Comparison of ENCODE assay signal across 8 cellular contexts in genomic region chr16:1308977-1309885, GRCh38. TPM values are rescaled to one million over a fixed set of nuclear protein-coding genes. Genes with fewer than 3 reads are reported as not detected.
DNase-seq lines count a peak whose midpoint lies in the region; ATAC-seq, FAIRE-seq and TF ChIP-seq lines count a peak whose summit lies in the region.

Gene UBE2I (plus strand): TSS chr16:1309636. CDS start chr16:1314031, 4,395 bp downstream.

- peaks cover 63% of the 10 kb centered on the region for H3K4me1 Mint-ChIP-seq in activated naive CD8-positive, alpha-beta T cell treated with anti-CD3 and anti-CD28 coated beads, Interleukin-2, amount 50 U/mL, for 24 hours

- 1% methylated on average over 45 to 117 of the region's 117 CpGs for WGBS in pancreas, 2 donors
- no CpG with 5 or more reads among the region's 117 CpGs for WGBS in thyroid gland, 2 donors

- H3K4me3 ChIP-seq in GM12865 (ENCODE audit: low read depth, low read length) (peak within 1 kb of the TSS; percentile 93), pancreas (peak within 1 kb of the TSS; percentile 57 to 74 (median 72)), thyroid gland (replicated peaks in 1 of 3) (peak within 1 kb of the TSS in 2 of 3 donors; percentile 79 to 87)

- H3K9me3 ChIP-seq in pancreas, result no peaks in the 10 kb centered on the region
- no peaks in the 10 kb centered on the region for H3K9me3 ChIP-seq in thyroid gland

- TF ChIP-seq POLR2A in thyroid gland (IDR thresholded peaks at IDR 0.05), result peak in 1 of 2 donors; percentile 67

- peaks cover 15% of the 10 kb centered on the region for H3K36me3 Mint-ChIP-seq in activated naive CD8-positive, alpha-beta T cell treated with anti-CD3 and anti-CD28 coated beads, Interleukin-2, amount 50 U/mL, for 24 hours (ENCODE audit: low read depth)

- no peaks in the 10 kb centered on the region for H3K27me3 Mint-ChIP-seq in activated naive CD8-positive, alpha-beta T cell treated with anti-CD3 and anti-CD28 coated beads, Interleukin-2, amount 50 U/mL, for 24 hours

- ATAC-seq in HG02763 (IDR thresholded peaks at IDR 0.05; ENCODE audit: unreplicated experiment) (peak; percentile 65), Right ventricle myocardium superior (ENCODE audit: poor library complexity) (peak; percentile 88), pancreas (peak; percentile 87 to 93 (median 90))
- ATAC-seq in activated naive CD8-positive, alpha-beta T cell treated with anti-CD3 and anti-CD28 coated beads, Interleukin-2, amount 50 U/mL, for 24 hours, result peak; percentile 66

- H3K4me1 ChIP-seq in pancreas (peaks cover 8 to 16% (median 15%) of the 10 kb centered on the region in 3 donors), thyroid gland (peaks cover 18 to 21% of the 10 kb centered on the region in 2 donors)

- peak; percentile 13 for FAIRE-seq in pancreas (lab: Jason Lieb, UNC)

- H3K9me3 Mint-ChIP-seq in activated naive CD8-positive, alpha-beta T cell treated with anti-CD3 and anti-CD28 coated beads, Interleukin-2, amount 50 U/mL, for 24 hours, result no peaks in the 10 kb centered on the region

- peak within 1 kb of the TSS; percentile 99 for H3K27ac Mint-ChIP-seq in activated naive CD8-positive, alpha-beta T cell treated with anti-CD3 and anti-CD28 coated beads, Interleukin-2, amount 50 U/mL, for 24 hours

- no peak for TF ChIP-seq CTCF in GM12865 (IDR thresholded peaks at IDR 0.05; ENCODE audit: insufficient read depth, low read depth, low read length, missing control alignments)
- TF ChIP-seq CTCF in pancreas (IDR thresholded peaks at IDR 0.05), result no peak
- TF ChIP-seq CTCF in thyroid gland (IDR thresholded peaks at IDR 0.05), result no peak

- DNase-seq in GM12865 (ENCODE audit: low read depth) (peak; percentile 99), NCI-H1436 (lab: John Stamatoyannopoulos, UW) (peak; percentile 96), T follicular helper cell (ENCODE audit: low read depth) (peak; percentile 94), Right ventricle myocardium superior (peak; percentile 96), pancreas (peak; percentile 91 to 98 (median 96)), thyroid gland (peak; percentile 97)
- peak; percentile 98 for DNase-seq in activated naive CD8-positive, alpha-beta T cell treated with anti-CD3 and anti-CD28 coated beads, Interleukin-2, amount 50 U/mL, for 24 hours

- peak within 1 kb of the TSS; percentile 93 to 99 (median 98) for H3K27ac ChIP-seq in pancreas
- peak within 1 kb of the TSS; percentile 98 to 100 (median 99) for H3K27ac ChIP-seq in thyroid gland

- peak within 1 kb of the TSS; percentile 99 for H3K4me3 Mint-ChIP-seq in activated naive CD8-positive, alpha-beta T cell treated with anti-CD3 and anti-CD28 coated beads, Interleukin-2, amount 50 U/mL, for 24 hours

- peaks cover 0 to 6% (median under 1%) of the 10 kb centered on the region in 3 donors for H3K36me3 ChIP-seq in pancreas
- H3K36me3 ChIP-seq in thyroid gland, result peaks cover 4 to 5% of the 10 kb centered on the region in 2 donors

- H3K27me3 ChIP-seq in pancreas (no peaks in the 10 kb centered on the region), thyroid gland (no peaks in the 10 kb centered on the region)

- intact Hi-C loops in Right ventricle myocardium superior (cut with DNase I), result no loop called here
- intact Hi-C loops in pancreas (cut with DNase I), result no loop called here
- intact Hi-C loops in thyroid gland (cut with DNase I), result no loop called here

RNA-seq across cellular contexts. Expression of gene UBE2I, which starts in this region (rescaled TPM):
- total RNA-seq in Right ventricle myocardium superior (77.2 TPM), pancreas (10 to 100 TPM; 30.0 to 57.9 (median 36.1) TPM), thyroid gland (100 to 1,000 TPM in 1 of 4 donors, 10 to 100 TPM in 3; 43.4 to 107 (median 79.6) TPM)
- 10 to 100 TPM; 35.3 to 42.0 TPM for polyA plus RNA-seq in pancreas

Comparison
In these comparisons a context has a peak if more than half of its experiments do, and no peak if none do; other contexts are left out.
1. Peak in every context shown above with its lines: DNase-seq, ATAC-seq, H3K4me3 ChIP-seq and H3K27ac ChIP-seq.